Comparison of ENCODE assay signal across 7 cellular contexts in genomic region chr17:18256776-18257175, GRCh38. TPM values are rescaled to one million over a fixed set of nuclear protein-coding genes. Genes with fewer than 3 reads are reported as not detected.
DNase-seq lines count a peak whose midpoint lies in the region; ATAC-seq and TF ChIP-seq lines count a peak whose summit lies in the region.
"Had no signal": no experiment of that assay in that cellular context is flagged by ENCODE, and none has a peak within 500 bp of the region (broad histone marks: within the 10 kb centered on the region; RNA-seq: fewer than 3 reads in every experiment).

No MANE protein-coding gene starts in this region.

- H3K27me3 ChIP-seq in MM.1S (replicated peaks; ENCODE audit: insufficient read depth, low read length) = no peaks in the 10 kb centered on the region
- no peaks in the 10 kb centered on the region for H3K27me3 ChIP-seq in gastrocnemius medialis

- H3K9me3 ChIP-seq in MM.1S (replicated peaks; ENCODE audit: insufficient read depth, low read length) = no peaks in the 10 kb centered on the region
- no peaks in the 10 kb centered on the region for H3K9me3 ChIP-seq in gastrocnemius medialis

- intact Hi-C loops in gastrocnemius medialis (cut with DNase I; ENCODE audit: low total_unique reads) = no loop called here

- H3K9me2 ChIP-seq in MM.1S (replicated peaks; ENCODE audit: insufficient read depth, low read length) = no peaks in the 10 kb centered on the region

- no peak overlapping the region for H2AFZ ChIP-seq in MM.1S (ENCODE audit: low read length)

- peaks cover 36% of the 10 kb centered on the region for H3K79me2 ChIP-seq in MM.1S (ENCODE audit: low read length)

- H3K4me2 ChIP-seq in MM.1S (ENCODE audit: low read depth, low read length) = peak overlapping the region; percentile 99

- H3K4me1 ChIP-seq in MM.1S (ENCODE audit: low read length) (peaks cover 20% of the 10 kb centered on the region), gastrocnemius medialis (peaks cover 42 to 43% of the 10 kb centered on the region in 2 donors)

- TF ChIP-seq CTCF in MM.1S (IDR thresholded peaks at IDR 0.05; ENCODE audit: low read length) (no peak), coronary artery (IDR thresholded peaks at IDR 0.05) (no peak), gastrocnemius medialis (IDR thresholded peaks at IDR 0.05 in 4 of 5, conservative IDR thresholded peaks at IDR 0.05 in 1 of 5) (no peak)

- ATAC-seq in gastrocnemius medialis = no peak

- H3F3A ChIP-seq in MM.1S (ENCODE audit: insufficient read depth, low read length) = peaks cover 27% of the 10 kb centered on the region

- DNase-seq in MM.1S (no peak), coronary artery (ENCODE audit: low spot score) (no peak), gastrocnemius medialis (no peak), AG08395 (ENCODE audit: low spot score) (no peak), cortex of kidney (lab: John Stamatoyannopoulos, UW) (no peak), G401 (ENCODE audit: low spot score) (no peak)
- DNase-seq: activated CD4-positive, CD25-positive, alpha-beta regulatory T cell had no signal

- H3K36me3 ChIP-seq in MM.1S (replicated peaks; ENCODE audit: insufficient read depth, low read length) (no peaks in the 10 kb centered on the region), gastrocnemius medialis (peaks cover 0 to 51% of the 10 kb centered on the region in 2 donors)

- in situ Hi-C loops in gastrocnemius medialis (cut with MboI; ENCODE audit: low sequenced_read_pairs in 4 of 4) (no loop called here), G401 (cut with HindIII; ENCODE audit: low sequenced_read_pairs) (no loop called here)

- H3K27ac ChIP-seq in MM.1S (ENCODE audit: low read length) (no peak overlapping the region), coronary artery (peak overlapping the region; percentile 83 to 100), gastrocnemius medialis (peak overlapping the region; percentile 98 to 100 (median 99))

- peaks cover 16% of the 10 kb centered on the region for H4K20me1 ChIP-seq in MM.1S (ENCODE audit: insufficient read depth, low read length)

- peak overlapping the region; percentile 83 for H3K4me3 ChIP-seq in MM.1S (ENCODE audit: low read length)
- peak overlapping the region; percentile 100 for H3K4me3 ChIP-seq in coronary artery
- peak overlapping the region; percentile 92 to 98 (median 94) for H3K4me3 ChIP-seq in gastrocnemius medialis

- H3K9ac ChIP-seq in MM.1S (ENCODE audit: low read length) = no peak overlapping the region

- TF ChIP-seq POLR2A in gastrocnemius medialis (IDR thresholded peaks at IDR 0.05) = no peak

RNA-seq across cellular contexts. Expression of gene FLII, which starts 1.8 kb away (rescaled TPM):
- 100 to 1,000 TPM; 600 to 752 (median 681) TPM for total RNA-seq in gastrocnemius medialis
- 321 and 446 TPM in 2 replicates for total RNA-seq in G401 (2014; rRNA removed; shearing (Covaris generic))

RNA-seq across cellular contexts. Expression of gene MIEF2, which starts 3.7 kb away (rescaled TPM):
- total RNA-seq in gastrocnemius medialis = 10 to 100 TPM; 19.3 to 45.2 (median 34.3) TPM
- 20.5 and 22.0 TPM in 2 replicates for total RNA-seq in G401 (2014; rRNA removed; shearing (Covaris generic))

RNA-seq across cellular contexts. Expression of gene LLGL1, which starts 31.3 kb away (rescaled TPM):
- total RNA-seq in gastrocnemius medialis = 10 to 100 TPM in 3 of 4 donors, 1 to 10 TPM in 1; 9.7 to 21.0 (median 15.7) TPM
- total RNA-seq in G401 (2014; rRNA removed; shearing (Covaris generic)) = 67.1 and 74.6 TPM in 2 replicates

RNA-seq across cellular contexts. Expression of gene TOP3A, which starts 58.0 kb away (rescaled TPM):
- 10 to 100 TPM; 17.7 to 62.4 (median 22.1) TPM for total RNA-seq in gastrocnemius medialis
- total RNA-seq in G401 (2014; rRNA removed; shearing (Covaris generic)) = 29.7 and 31.3 TPM in 2 replicates

RNA-seq across cellular contexts. Expression of gene SMCR8, which starts 58.3 kb away (rescaled TPM):
- total RNA-seq in gastrocnemius medialis = 10 to 100 TPM in 2 of 4 donors, 1 to 10 TPM in 2; 9.2 to 15.7 (median 12.4) TPM
- total RNA-seq in G401 (2014; rRNA removed; shearing (Covaris generic)) = 12.1 and 17.4 TPM in 2 replicates
